1 cellular context compared by ENCODE assay signal in genomic region chr3:37899711-37900306, GRCh38.
A peak's percentile ranks its signal among the peaks of the same experiment; 100 is the strongest.
TF ChIP-seq lines count a peak whose summit lies in the region.

No MANE protein-coding gene starts in this region.

TF ChIP-seq in K562, 482 proteins besides CTCF, POLR2A, EP300 and RAD21 (continued from another document and continues in another):
- TF ChIP-seq, protein P1, sequence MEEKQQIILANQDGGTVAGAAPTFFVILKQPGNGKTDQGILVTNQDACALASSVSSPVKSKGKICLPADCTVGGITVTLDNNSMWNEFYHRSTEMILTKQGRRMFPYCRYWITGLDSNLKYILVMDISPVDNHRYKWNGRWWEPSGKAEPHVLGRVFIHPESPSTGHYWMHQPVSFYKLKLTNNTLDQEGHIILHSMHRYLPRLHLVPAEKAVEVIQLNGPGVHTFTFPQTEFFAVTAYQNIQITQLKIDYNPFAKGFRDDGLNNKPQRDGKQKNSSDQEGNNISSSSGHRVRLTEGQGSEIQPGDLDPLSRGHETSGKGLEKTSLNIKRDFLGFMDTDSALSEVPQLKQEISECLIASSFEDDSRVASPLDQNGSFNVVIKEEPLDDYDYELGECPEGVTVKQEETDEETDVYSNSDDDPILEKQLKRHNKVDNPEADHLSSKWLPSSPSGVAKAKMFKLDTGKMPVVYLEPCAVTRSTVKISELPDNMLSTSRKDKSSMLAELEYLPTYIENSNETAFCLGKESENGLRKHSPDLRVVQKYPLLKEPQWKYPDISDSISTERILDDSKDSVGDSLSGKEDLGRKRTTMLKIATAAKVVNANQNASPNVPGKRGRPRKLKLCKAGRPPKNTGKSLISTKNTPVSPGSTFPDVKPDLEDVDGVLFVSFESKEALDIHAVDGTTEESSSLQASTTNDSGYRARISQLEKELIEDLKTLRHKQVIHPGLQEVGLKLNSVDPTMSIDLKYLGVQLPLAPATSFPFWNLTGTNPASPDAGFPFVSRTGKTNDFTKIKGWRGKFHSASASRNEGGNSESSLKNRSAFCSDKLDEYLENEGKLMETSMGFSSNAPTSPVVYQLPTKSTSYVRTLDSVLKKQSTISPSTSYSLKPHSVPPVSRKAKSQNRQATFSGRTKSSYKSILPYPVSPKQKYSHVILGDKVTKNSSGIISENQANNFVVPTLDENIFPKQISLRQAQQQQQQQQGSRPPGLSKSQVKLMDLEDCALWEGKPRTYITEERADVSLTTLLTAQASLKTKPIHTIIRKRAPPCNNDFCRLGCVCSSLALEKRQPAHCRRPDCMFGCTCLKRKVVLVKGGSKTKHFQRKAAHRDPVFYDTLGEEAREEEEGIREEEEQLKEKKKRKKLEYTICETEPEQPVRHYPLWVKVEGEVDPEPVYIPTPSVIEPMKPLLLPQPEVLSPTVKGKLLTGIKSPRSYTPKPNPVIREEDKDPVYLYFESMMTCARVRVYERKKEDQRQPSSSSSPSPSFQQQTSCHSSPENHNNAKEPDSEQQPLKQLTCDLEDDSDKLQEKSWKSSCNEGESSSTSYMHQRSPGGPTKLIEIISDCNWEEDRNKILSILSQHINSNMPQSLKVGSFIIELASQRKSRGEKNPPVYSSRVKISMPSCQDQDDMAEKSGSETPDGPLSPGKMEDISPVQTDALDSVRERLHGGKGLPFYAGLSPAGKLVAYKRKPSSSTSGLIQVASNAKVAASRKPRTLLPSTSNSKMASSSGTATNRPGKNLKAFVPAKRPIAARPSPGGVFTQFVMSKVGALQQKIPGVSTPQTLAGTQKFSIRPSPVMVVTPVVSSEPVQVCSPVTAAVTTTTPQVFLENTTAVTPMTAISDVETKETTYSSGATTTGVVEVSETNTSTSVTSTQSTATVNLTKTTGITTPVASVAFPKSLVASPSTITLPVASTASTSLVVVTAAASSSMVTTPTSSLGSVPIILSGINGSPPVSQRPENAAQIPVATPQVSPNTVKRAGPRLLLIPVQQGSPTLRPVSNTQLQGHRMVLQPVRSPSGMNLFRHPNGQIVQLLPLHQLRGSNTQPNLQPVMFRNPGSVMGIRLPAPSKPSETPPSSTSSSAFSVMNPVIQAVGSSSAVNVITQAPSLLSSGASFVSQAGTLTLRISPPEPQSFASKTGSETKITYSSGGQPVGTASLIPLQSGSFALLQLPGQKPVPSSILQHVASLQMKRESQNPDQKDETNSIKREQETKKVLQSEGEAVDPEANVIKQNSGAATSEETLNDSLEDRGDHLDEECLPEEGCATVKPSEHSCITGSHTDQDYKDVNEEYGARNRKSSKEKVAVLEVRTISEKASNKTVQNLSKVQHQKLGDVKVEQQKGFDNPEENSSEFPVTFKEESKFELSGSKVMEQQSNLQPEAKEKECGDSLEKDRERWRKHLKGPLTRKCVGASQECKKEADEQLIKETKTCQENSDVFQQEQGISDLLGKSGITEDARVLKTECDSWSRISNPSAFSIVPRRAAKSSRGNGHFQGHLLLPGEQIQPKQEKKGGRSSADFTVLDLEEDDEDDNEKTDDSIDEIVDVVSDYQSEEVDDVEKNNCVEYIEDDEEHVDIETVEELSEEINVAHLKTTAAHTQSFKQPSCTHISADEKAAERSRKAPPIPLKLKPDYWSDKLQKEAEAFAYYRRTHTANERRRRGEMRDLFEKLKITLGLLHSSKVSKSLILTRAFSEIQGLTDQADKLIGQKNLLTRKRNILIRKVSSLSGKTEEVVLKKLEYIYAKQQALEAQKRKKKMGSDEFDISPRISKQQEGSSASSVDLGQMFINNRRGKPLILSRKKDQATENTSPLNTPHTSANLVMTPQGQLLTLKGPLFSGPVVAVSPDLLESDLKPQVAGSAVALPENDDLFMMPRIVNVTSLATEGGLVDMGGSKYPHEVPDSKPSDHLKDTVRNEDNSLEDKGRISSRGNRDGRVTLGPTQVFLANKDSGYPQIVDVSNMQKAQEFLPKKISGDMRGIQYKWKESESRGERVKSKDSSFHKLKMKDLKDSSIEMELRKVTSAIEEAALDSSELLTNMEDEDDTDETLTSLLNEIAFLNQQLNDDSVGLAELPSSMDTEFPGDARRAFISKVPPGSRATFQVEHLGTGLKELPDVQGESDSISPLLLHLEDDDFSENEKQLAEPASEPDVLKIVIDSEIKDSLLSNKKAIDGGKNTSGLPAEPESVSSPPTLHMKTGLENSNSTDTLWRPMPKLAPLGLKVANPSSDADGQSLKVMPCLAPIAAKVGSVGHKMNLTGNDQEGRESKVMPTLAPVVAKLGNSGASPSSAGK (IDR thresholded peaks at IDR 0.05): no peak
- TF ChIP-seq, protein P2, sequence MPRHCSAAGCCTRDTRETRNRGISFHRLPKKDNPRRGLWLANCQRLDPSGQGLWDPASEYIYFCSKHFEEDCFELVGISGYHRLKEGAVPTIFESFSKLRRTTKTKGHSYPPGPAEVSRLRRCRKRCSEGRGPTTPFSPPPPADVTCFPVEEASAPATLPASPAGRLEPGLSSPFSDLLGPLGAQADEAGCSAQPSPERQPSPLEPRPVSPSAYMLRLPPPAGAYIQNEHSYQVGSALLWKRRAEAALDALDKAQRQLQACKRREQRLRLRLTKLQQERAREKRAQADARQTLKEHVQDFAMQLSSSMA (CRISPR knock-in tag; IDR thresholded peaks at IDR 0.05): no peak
- TF ChIP-seq C11orf30 (IDR thresholded peaks at IDR 0.05; ENCODE audit: low read depth): no peak
- TF ChIP-seq PHB (CRISPR knock-in tag; IDR thresholded peaks at IDR 0.05): no peak
- no peak for TF ChIP-seq HDGF (IDR thresholded peaks at IDR 0.05)
- TF ChIP-seq CBFB (CRISPR knock-in tag; IDR thresholded peaks at IDR 0.05): no peak
- TF ChIP-seq MCM5 (IDR thresholded peaks at IDR 0.05; ENCODE audit: low read depth): no peak
- no peak for TF ChIP-seq MXD1 (CRISPR knock-in tag; IDR thresholded peaks at IDR 0.05; ENCODE audit: borderline replicate concordance, poor library complexity, severe bottlenecking)
- TF ChIP-seq, protein P3, sequence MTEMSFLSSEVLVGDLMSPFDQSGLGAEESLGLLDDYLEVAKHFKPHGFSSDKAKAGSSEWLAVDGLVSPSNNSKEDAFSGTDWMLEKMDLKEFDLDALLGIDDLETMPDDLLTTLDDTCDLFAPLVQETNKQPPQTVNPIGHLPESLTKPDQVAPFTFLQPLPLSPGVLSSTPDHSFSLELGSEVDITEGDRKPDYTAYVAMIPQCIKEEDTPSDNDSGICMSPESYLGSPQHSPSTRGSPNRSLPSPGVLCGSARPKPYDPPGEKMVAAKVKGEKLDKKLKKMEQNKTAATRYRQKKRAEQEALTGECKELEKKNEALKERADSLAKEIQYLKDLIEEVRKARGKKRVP (CRISPR knock-in tag; IDR thresholded peaks at IDR 0.05): no peak
- no peak for TF ChIP-seq POLR3G (IDR thresholded peaks at IDR 0.05; ENCODE audit: extremely low read depth, insufficient read length, insufficient replicate concordance)
- TF ChIP-seq CGGBP1 (CRISPR knock-in tag; IDR thresholded peaks at IDR 0.05): no peak
- TF ChIP-seq ZNF146 (CRISPR knock-in tag; IDR thresholded peaks at IDR 0.05; ENCODE audit: unreplicated experiment): no peak
- TF ChIP-seq JUN (IDR thresholded peaks at IDR 0.05; ENCODE audit: borderline replicate concordance, low read depth, low read length): no peak
- TF ChIP-seq JUN (CRISPR knock-in tag; IDR thresholded peaks at IDR 0.05; ENCODE audit: borderline replicate concordance): no peak
- TF ChIP-seq, protein P4, sequence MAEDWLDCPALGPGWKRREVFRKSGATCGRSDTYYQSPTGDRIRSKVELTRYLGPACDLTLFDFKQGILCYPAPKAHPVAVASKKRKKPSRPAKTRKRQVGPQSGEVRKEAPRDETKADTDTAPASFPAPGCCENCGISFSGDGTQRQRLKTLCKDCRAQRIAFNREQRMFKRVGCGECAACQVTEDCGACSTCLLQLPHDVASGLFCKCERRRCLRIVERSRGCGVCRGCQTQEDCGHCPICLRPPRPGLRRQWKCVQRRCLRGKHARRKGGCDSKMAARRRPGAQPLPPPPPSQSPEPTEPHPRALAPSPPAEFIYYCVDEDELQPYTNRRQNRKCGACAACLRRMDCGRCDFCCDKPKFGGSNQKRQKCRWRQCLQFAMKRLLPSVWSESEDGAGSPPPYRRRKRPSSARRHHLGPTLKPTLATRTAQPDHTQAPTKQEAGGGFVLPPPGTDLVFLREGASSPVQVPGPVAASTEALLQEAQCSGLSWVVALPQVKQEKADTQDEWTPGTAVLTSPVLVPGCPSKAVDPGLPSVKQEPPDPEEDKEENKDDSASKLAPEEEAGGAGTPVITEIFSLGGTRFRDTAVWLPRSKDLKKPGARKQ (CRISPR knock-in tag; IDR thresholded peaks at IDR 0.05): no peak
- TF ChIP-seq ARID3A (IDR thresholded peaks at IDR 0.05; ENCODE audit: borderline replicate concordance, low read depth, low read length): peak; percentile 25; the same call in 1 of the 2 replicates
- TF ChIP-seq, protein P5, sequence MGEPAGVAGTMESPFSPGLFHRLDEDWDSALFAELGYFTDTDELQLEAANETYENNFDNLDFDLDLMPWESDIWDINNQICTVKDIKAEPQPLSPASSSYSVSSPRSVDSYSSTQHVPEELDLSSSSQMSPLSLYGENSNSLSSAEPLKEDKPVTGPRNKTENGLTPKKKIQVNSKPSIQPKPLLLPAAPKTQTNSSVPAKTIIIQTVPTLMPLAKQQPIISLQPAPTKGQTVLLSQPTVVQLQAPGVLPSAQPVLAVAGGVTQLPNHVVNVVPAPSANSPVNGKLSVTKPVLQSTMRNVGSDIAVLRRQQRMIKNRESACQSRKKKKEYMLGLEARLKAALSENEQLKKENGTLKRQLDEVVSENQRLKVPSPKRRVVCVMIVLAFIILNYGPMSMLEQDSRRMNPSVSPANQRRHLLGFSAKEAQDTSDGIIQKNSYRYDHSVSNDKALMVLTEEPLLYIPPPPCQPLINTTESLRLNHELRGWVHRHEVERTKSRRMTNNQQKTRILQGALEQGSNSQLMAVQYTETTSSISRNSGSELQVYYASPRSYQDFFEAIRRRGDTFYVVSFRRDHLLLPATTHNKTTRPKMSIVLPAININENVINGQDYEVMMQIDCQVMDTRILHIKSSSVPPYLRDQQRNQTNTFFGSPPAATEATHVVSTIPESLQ (CRISPR knock-in tag; IDR thresholded peaks at IDR 0.05): no peak
- TF ChIP-seq MIER1 (IDR thresholded peaks at IDR 0.05; ENCODE audit: low read depth): no peak
- TF ChIP-seq PML (IDR thresholded peaks at IDR 0.05; ENCODE audit: low read length): no peak
- no peak for TF ChIP-seq PTTG1 (tag; IDR thresholded peaks at IDR 0.05; ENCODE audit: low read depth)
- TF ChIP-seq ZC3H8 (IDR thresholded peaks at IDR 0.05): no peak
- TF ChIP-seq FOXP4 (CRISPR knock-in tag; IDR thresholded peaks at IDR 0.05; ENCODE audit: borderline replicate concordance): no peak
- no peak for TF ChIP-seq BRF1 (IDR thresholded peaks at IDR 0.05; ENCODE audit: borderline replicate concordance, extremely low read depth, insufficient read length)
- no peak for TF ChIP-seq LARP7 (IDR thresholded peaks at IDR 0.05)
- TF ChIP-seq POLR3A (IDR thresholded peaks at IDR 0.05; ENCODE audit: borderline replicate concordance, extremely low read depth, insufficient read depth, insufficient read length): no peak
- TF ChIP-seq ZNF707 (CRISPR knock-in tag; conservative IDR thresholded peaks at IDR 0.05): no peak
- TF ChIP-seq, protein P6, sequence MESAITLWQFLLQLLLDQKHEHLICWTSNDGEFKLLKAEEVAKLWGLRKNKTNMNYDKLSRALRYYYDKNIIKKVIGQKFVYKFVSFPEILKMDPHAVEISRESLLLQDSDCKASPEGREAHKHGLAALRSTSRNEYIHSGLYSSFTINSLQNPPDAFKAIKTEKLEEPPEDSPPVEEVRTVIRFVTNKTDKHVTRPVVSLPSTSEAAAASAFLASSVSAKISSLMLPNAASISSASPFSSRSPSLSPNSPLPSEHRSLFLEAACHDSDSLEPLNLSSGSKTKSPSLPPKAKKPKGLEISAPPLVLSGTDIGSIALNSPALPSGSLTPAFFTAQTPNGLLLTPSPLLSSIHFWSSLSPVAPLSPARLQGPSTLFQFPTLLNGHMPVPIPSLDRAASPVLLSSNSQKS (CRISPR knock-in tag; IDR thresholded peaks at IDR 0.05): no peak
- TF ChIP-seq, protein P7, sequence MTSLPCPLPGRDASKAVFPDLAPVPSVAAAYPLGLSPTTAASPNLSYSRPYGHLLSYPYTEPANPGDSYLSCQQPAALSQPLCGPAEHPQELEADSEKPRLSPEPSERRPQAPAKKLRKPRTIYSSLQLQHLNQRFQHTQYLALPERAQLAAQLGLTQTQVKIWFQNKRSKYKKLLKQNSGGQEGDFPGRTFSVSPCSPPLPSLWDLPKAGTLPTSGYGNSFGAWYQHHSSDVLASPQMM (CRISPR knock-in tag; IDR thresholded peaks at IDR 0.05): no peak
- TF ChIP-seq ZFPM2 (CRISPR knock-in tag; IDR thresholded peaks at IDR 0.05): no peak
- peak; percentile 82 for TF ChIP-seq SMARCA4 (IDR thresholded peaks at IDR 0.05)
- no peak for TF ChIP-seq FUS (optimal IDR thresholded peaks at IDR 0.05; ENCODE audit: low read depth, low read length)
- TF ChIP-seq ZNF668 (CRISPR knock-in tag; IDR thresholded peaks at IDR 0.05): no peak
- no peak for TF ChIP-seq KLF16 (IDR thresholded peaks at IDR 0.05)
- TF ChIP-seq STAT5A (IDR thresholded peaks at IDR 0.05; ENCODE audit: borderline replicate concordance, low read length): 0 out of 2 replicates have a peak, but pooled peaks have one; percentile 6
- TF ChIP-seq ARID1B (IDR thresholded peaks at IDR 0.05): peak; percentile 89
- TF ChIP-seq SMARCB1 (IDR thresholded peaks at IDR 0.05; ENCODE audit: insufficient read length, low read depth): no peak
- no peak for TF ChIP-seq RBM17 (IDR thresholded peaks at IDR 0.05; ENCODE audit: borderline replicate concordance, low read depth, low read length)
